ENCODE assay signal across 8 cellular contexts in genomic region chr19:51094696-51095279, GRCh38. TPM values are rescaled to one million over a fixed set of nuclear protein-coding genes. Genes with fewer than 3 reads are reported as not detected.
DNase-seq lines count a peak whose midpoint lies in the region; ATAC-seq, FAIRE-seq and TF ChIP-seq lines count a peak whose summit lies in the region.

No MANE protein-coding gene starts in this region.

- in situ Hi-C loops in GM13976 (cut with MboI; ENCODE audit: low sequenced_read_pairs, unreplicated experiment) = no loop called here

- no peak for FAIRE-seq in endothelial cell of umbilical vein (lab: Jason Lieb, UNC)

- DNase-seq in GM13976 (ENCODE audit: low spot score) (peak; percentile 80), SK-N-DZ (ENCODE audit: low spot score) (peak; percentile 24), endothelial cell of umbilical vein (ENCODE audit: low read depth, low spot score) (peak; percentile 16), progenitor cell of endocrine pancreas (ENCODE audit: low spot score, unreplicated experiment) (peak; percentile 51), KG1 (lab: John Stamatoyannopoulos, UW) (no peak), NCI-H446 (lab: John Stamatoyannopoulos, UW) (no peak)

- H3K9me1 ChIP-seq in endothelial cell of umbilical vein (replicated peaks; ENCODE audit: control insufficient read depth, extremely low read depth, insufficient read depth, low read length) = no peaks in the 10 kb centered on the region

- H3K27me3 Mint-ChIP-seq in progenitor cell of endocrine pancreas = peaks cover 14% of the 10 kb centered on the region

- H3K4me3 Mint-ChIP-seq in progenitor cell of endocrine pancreas (ENCODE audit: low read depth) = no peak overlapping the region

- no peak overlapping the region for H2AFZ ChIP-seq in endothelial cell of umbilical vein (ENCODE audit: low read depth, low read length)

- no peaks in the 10 kb centered on the region for H3K9me3 ChIP-seq in endothelial cell of umbilical vein (replicated peaks; ENCODE audit: control insufficient read depth, insufficient read depth, low read length)

- H3K27ac Mint-ChIP-seq in progenitor cell of endocrine pancreas = no peak overlapping the region

- no peaks in the 10 kb centered on the region for H3K27me3 ChIP-seq in endothelial cell of umbilical vein (ENCODE audit: control insufficient read depth in 2 of 2, insufficient read depth in 2 of 2, low read length in 2 of 2)

- no peaks in the 10 kb centered on the region for H4K20me1 ChIP-seq in endothelial cell of umbilical vein (replicated peaks; ENCODE audit: control insufficient read depth, extremely low read depth, insufficient read depth, low read length)

- dilution Hi-C loops in endothelial cell of umbilical vein (cut with MboI; ENCODE audit: extremely low pct_ligation_motif_present, low sequenced_read_pairs) = no loop called here

- no peak for TF ChIP-seq POLR2A in endothelial cell of umbilical vein (IDR thresholded peaks at IDR 0.05; ENCODE audit: low read depth, low read length)

- intact Hi-C loops in endothelial cell of umbilical vein (cut with micrococcal nuclease) = loop anchor here (1.0 to 5.0 kb wide), 3 partner anchors 73 to 622 kb away; no protein-coding TSS in a partner anchor

- CTCF ChIA-PET in endothelial cell of umbilical vein (lab: Charles Lee) = interaction anchor here (0.8 to 4.6 kb wide), 4 partner anchors 14 to 173 kb away, joined by 3 to 73 read pairs (median 8); no protein-coding TSS in a partner anchor

- no peak overlapping the region for H3K27ac ChIP-seq in C4-2B
- no peak overlapping the region for H3K27ac ChIP-seq in endothelial cell of umbilical vein (ENCODE audit: insufficient read depth, low read depth, low read length)

- no peak overlapping the region for H3K9ac ChIP-seq in endothelial cell of umbilical vein (replicated peaks; ENCODE audit: extremely low read depth, insufficient read depth, low read length)

- peaks cover 8% of the 10 kb centered on the region for H3K79me2 ChIP-seq in endothelial cell of umbilical vein (ENCODE audit: control insufficient read depth, insufficient read depth, low read length)

- H3K4me1 Mint-ChIP-seq in progenitor cell of endocrine pancreas (ENCODE audit: low read depth) = peaks cover 12% of the 10 kb centered on the region

- ATAC-seq in HG03095 (IDR thresholded peaks at IDR 0.05; ENCODE audit: unreplicated experiment) = no peak

- H3K36me3 Mint-ChIP-seq in progenitor cell of endocrine pancreas (ENCODE audit: insufficient read depth) = no peaks in the 10 kb centered on the region

- H3K36me3 ChIP-seq in endothelial cell of umbilical vein (ENCODE audit: control insufficient read depth in 2 of 2, extremely low read depth in 1 of 2, insufficient read depth in 2 of 2, low read length in 2 of 2) = no peaks in the 10 kb centered on the region

- peaks cover 16% of the 10 kb centered on the region for H3K4me1 ChIP-seq in endothelial cell of umbilical vein (ENCODE audit: control insufficient read depth, extremely low read depth, insufficient read depth, low read length)

- POLR2A ChIA-PET in endothelial cell of umbilical vein (lab: Charles Lee) = no interaction called here

- no TSS peak for BruUV-seq in endothelial cell of umbilical vein (replicated peaks; lab: Mats Ljungman, UMichigan)

- H3K9me3 Mint-ChIP-seq in progenitor cell of endocrine pancreas (ENCODE audit: low read depth) = no peaks in the 10 kb centered on the region

- H3K4me3 ChIP-seq in endothelial cell of umbilical vein (replicated peaks in 1 of 3; ENCODE audit: insufficient read depth in 1 of 3, low read depth in 1 of 3, low read length in 3 of 3) = no peak overlapping the region

- peak; percentile 94 for TF ChIP-seq CTCF in C4-2B (conservative IDR thresholded peaks at IDR 0.05)
- TF ChIP-seq CTCF in GM13976 (IDR thresholded peaks at IDR 0.05; ENCODE audit: borderline replicate concordance, control extremely low read depth, extremely low read depth, insufficient read depth, missing control alignments) = peak; percentile 47
- TF ChIP-seq CTCF in endothelial cell of umbilical vein (IDR thresholded peaks at IDR 0.05; ENCODE audit: extremely low read depth in 1 of 2, insufficient read depth in 1 of 2, low read depth in 1 of 2, low read length in 2 of 2) = peak; percentile 56 to 81
- peak; percentile 81 for TF ChIP-seq CTCF in progenitor cell of endocrine pancreas (IDR thresholded peaks at IDR 0.05; ENCODE audit: unreplicated experiment)

- no peak overlapping the region for H3K4me2 ChIP-seq in endothelial cell of umbilical vein (ENCODE audit: insufficient read depth, low read length)

TF ChIP-seq in endothelial cell of umbilical vein, 7 proteins besides CTCF, POLR2A, EP300 and RAD21 (continues in another document):
- TF ChIP-seq FOS (IDR thresholded peaks at IDR 0.05; ENCODE audit: borderline replicate concordance, insufficient read depth, low read length) (no peak), MYC (IDR thresholded peaks at IDR 0.05; ENCODE audit: low read depth, low read length) (no peak), POLR2AphosphoS5 (IDR thresholded peaks at IDR 0.05; ENCODE audit: insufficient read depth, low read depth, low read length) (no peak), EZH2 (IDR thresholded peaks at IDR 0.05; ENCODE audit: borderline replicate concordance, low read depth, low read length, severe bottlenecking) (no peak), GATA2 (IDR thresholded peaks at IDR 0.05; ENCODE audit: insufficient read depth, insufficient read length, low read depth, low read length) (no peak)

RNA-seq across cellular contexts. Expression of gene KLK14, which starts 12.1 kb away (rescaled TPM):
- polyA plus RNA-seq in SK-N-DZ (2014; cell fraction: cytosol; rRNA removed) = not detected in 2 replicates
- polyA plus RNA-seq in SK-N-DZ (2014; cell fraction: nucleus; rRNA removed) = not detected in 2 replicates
- total RNA-seq in endothelial cell of umbilical vein (not detected in 2 replicates), progenitor cell of endocrine pancreas (0.62 and 0.89 TPM in 2 replicates)
- 0.10 and 0.12 TPM in 2 replicates for polyA plus RNA-seq in endothelial cell of umbilical vein
- polyA plus RNA-seq in endothelial cell of umbilical vein (2011; cell fraction: cytosol; rRNA removed) = 0.08 TPM in 1 of 2 replicates, not detected in the other
- polyA plus RNA-seq in endothelial cell of umbilical vein (2011; cell fraction: nucleus; rRNA removed) = 0.22 and 0.25 TPM in 2 replicates
- polyA plus RNA-seq in endothelial cell of umbilical vein (2012) = 0.25 TPM in 1 of 2 replicates, not detected in the other
- not detected in 2 replicates for polyA minus RNA-seq in endothelial cell of umbilical vein
- 0.92 TPM for polyA minus RNA-seq in endothelial cell of umbilical vein (2011; cell fraction: cytosol; rRNA and poly(A)+ RNA removed)
- polyA minus RNA-seq in endothelial cell of umbilical vein (2011; cell fraction: nucleus; rRNA and poly(A)+ RNA removed) = not detected in 2 replicates

RNA-seq across cellular contexts. Expression of gene CTU1, which starts 13.4 kb away (rescaled TPM):
- polyA plus RNA-seq in SK-N-DZ (2014; cell fraction: cytosol; rRNA removed) = 3.9 and 11.5 TPM in 2 replicates
- 12.4 and 20.1 TPM in 2 replicates for polyA plus RNA-seq in SK-N-DZ (2014; cell fraction: nucleus; rRNA removed)
- total RNA-seq in endothelial cell of umbilical vein (8.2 and 8.7 TPM in 2 replicates), progenitor cell of endocrine pancreas (7.4 and 7.8 TPM in 2 replicates)
- polyA plus RNA-seq in endothelial cell of umbilical vein = 6.1 and 7.0 TPM in 2 replicates
- polyA plus RNA-seq in endothelial cell of umbilical vein (2011; cell fraction: cytosol; rRNA removed) = 2.3 and 3.7 TPM in 2 replicates
- polyA plus RNA-seq in endothelial cell of umbilical vein (2011; cell fraction: nucleus; rRNA removed) = 3.4 and 3.9 TPM in 2 replicates
- 2.4 and 5.3 TPM in 2 replicates for polyA plus RNA-seq in endothelial cell of umbilical vein (2012)
- 1.6 and 3.0 TPM in 2 replicates for polyA minus RNA-seq in endothelial cell of umbilical vein
- 10.1 TPM for polyA minus RNA-seq in endothelial cell of umbilical vein (2011; cell fraction: cytosol; rRNA and poly(A)+ RNA removed)
- 1.5 and 2.6 TPM in 2 replicates for polyA minus RNA-seq in endothelial cell of umbilical vein (2011; cell fraction: nucleus; rRNA and poly(A)+ RNA removed)

RNA-seq across cellular contexts. Expression of gene KLK13, which starts 29.9 kb away (rescaled TPM):
- not detected in 2 replicates for polyA plus RNA-seq in SK-N-DZ (2014; cell fraction: cytosol; rRNA removed)
- polyA plus RNA-seq in SK-N-DZ (2014; cell fraction: nucleus; rRNA removed) = not detected in 2 replicates
- not detected in 2 replicates for total RNA-seq in endothelial cell of umbilical vein
- polyA plus RNA-seq in endothelial cell of umbilical vein = not detected in 2 replicates
- polyA plus RNA-seq in endothelial cell of umbilical vein (2011; cell fraction: cytosol; rRNA removed) = not detected in 2 replicates
- polyA plus RNA-seq in endothelial cell of umbilical vein (2011; cell fraction: nucleus; rRNA removed) = not detected in 2 replicates
- polyA plus RNA-seq in endothelial cell of umbilical vein (2012) = not detected in 2 replicates
- polyA minus RNA-seq in endothelial cell of umbilical vein = not detected in 2 replicates
- polyA minus RNA-seq in endothelial cell of umbilical vein (2011; cell fraction: cytosol; rRNA and poly(A)+ RNA removed) = not detected
- not detected in 2 replicates for polyA minus RNA-seq in endothelial cell of umbilical vein (2011; cell fraction: nucleus; rRNA and poly(A)+ RNA removed)
- total RNA-seq in progenitor cell of endocrine pancreas = 1.1 and 1.6 TPM in 2 replicates

RNA-seq across cellular contexts. Expression of gene SIGLEC9, which starts 29.9 kb away (rescaled TPM):
- not detected in 2 replicates for polyA plus RNA-seq in SK-N-DZ (2014; cell fraction: cytosol; rRNA removed)
- not detected in 2 replicates for polyA plus RNA-seq in SK-N-DZ (2014; cell fraction: nucleus; rRNA removed)
- not detected in 2 replicates for total RNA-seq in endothelial cell of umbilical vein
- not detected in 2 replicates for polyA plus RNA-seq in endothelial cell of umbilical vein
- polyA plus RNA-seq in endothelial cell of umbilical vein (2011; cell fraction: cytosol; rRNA removed) = not detected in 2 replicates
- polyA plus RNA-seq in endothelial cell of umbilical vein (2011; cell fraction: nucleus; rRNA removed) = not detected in 2 replicates
- polyA plus RNA-seq in endothelial cell of umbilical vein (2012) = not detected in 2 replicates
- not detected in 2 replicates for polyA minus RNA-seq in endothelial cell of umbilical vein
- polyA minus RNA-seq in endothelial cell of umbilical vein (2011; cell fraction: cytosol; rRNA and poly(A)+ RNA removed) = not detected
- not detected in 2 replicates for polyA minus RNA-seq in endothelial cell of umbilical vein (2011; cell fraction: nucleus; rRNA and poly(A)+ RNA removed)
- not detected in 2 replicates for total RNA-seq in progenitor cell of endocrine pancreas

RNA-seq across cellular contexts. Expression of gene SIGLEC7, which starts 47.3 kb away (rescaled TPM):
- not detected in 2 replicates for polyA plus RNA-seq in SK-N-DZ (2014; cell fraction: cytosol; rRNA removed)
- polyA plus RNA-seq in SK-N-DZ (2014; cell fraction: nucleus; rRNA removed) = not detected in 2 replicates
- not detected in 2 replicates for total RNA-seq in endothelial cell of umbilical vein
- not detected in 2 replicates for polyA plus RNA-seq in endothelial cell of umbilical vein
- not detected in 2 replicates for polyA plus RNA-seq in endothelial cell of umbilical vein (2011; cell fraction: cytosol; rRNA removed)
- not detected in 2 replicates for polyA plus RNA-seq in endothelial cell of umbilical vein (2011; cell fraction: nucleus; rRNA removed)
- polyA plus RNA-seq in endothelial cell of umbilical vein (2012) = not detected in 2 replicates
- not detected in 2 replicates for polyA minus RNA-seq in endothelial cell of umbilical vein
- not detected for polyA minus RNA-seq in endothelial cell of umbilical vein (2011; cell fraction: cytosol; rRNA and poly(A)+ RNA removed)
- polyA minus RNA-seq in endothelial cell of umbilical vein (2011; cell fraction: nucleus; rRNA and poly(A)+ RNA removed) = not detected in 2 replicates
- total RNA-seq in progenitor cell of endocrine pancreas = not detected in 2 replicates

Comparison
In these comparisons a context has a peak if more than half of its experiments do, and no peak if none do; other contexts are left out.
1. DNase-seq: peak in GM13976 (single experiment), SK-N-DZ (single experiment), endothelial cell of umbilical vein (single experiment) and progenitor cell of endocrine pancreas (single experiment); none in KG1 (single experiment) and NCI-H446 (0 of 2).
2. Peak in every context shown above with its lines, with median percentiles within 50 percentile points of each other: CTCF ChIP-seq.